1 cellular context compared by ENCODE assay signal in the genomic region with DNA sequence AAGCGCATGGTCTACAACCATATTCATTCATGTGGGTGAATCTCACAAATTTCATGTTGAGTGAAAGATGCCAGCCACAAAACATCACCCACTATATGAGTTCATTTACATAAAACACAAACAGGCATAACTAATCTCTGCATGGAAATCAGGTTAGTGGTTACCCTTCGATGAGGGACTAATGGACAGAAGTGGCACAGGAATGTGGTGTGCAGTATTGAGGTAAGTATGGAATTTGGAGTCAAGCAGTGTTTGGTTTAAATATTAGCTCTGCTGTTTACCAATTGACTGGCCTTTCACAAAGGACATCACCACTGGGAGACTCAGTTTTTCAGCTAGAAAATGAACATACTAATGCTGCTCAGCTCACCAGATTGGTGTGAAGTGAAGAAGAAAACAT.
TF ChIP-seq lines count a peak whose summit lies in the region.

No MANE protein-coding gene starts in this region.

TF ChIP-seq in K562, 482 proteins besides CTCF, POLR2A, EP300 and RAD21:
- TF ChIP-seq, protein P1, sequence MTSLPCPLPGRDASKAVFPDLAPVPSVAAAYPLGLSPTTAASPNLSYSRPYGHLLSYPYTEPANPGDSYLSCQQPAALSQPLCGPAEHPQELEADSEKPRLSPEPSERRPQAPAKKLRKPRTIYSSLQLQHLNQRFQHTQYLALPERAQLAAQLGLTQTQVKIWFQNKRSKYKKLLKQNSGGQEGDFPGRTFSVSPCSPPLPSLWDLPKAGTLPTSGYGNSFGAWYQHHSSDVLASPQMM (CRISPR knock-in tag; IDR thresholded peaks at IDR 0.05) = no peak
TF ChIP-seq in K562: peak in this region for 0.
